In genomic region chr6:13444604-13445003, GRCh38 we compare ENCODE assay signal across 1 cellular context.
TF ChIP-seq lines count a peak whose summit lies in the region.

No MANE protein-coding gene starts in this region.

TF ChIP-seq in HepG2, 621 proteins besides CTCF, POLR2A, EP300 and RAD21:
- TF ChIP-seq, protein P1, sequence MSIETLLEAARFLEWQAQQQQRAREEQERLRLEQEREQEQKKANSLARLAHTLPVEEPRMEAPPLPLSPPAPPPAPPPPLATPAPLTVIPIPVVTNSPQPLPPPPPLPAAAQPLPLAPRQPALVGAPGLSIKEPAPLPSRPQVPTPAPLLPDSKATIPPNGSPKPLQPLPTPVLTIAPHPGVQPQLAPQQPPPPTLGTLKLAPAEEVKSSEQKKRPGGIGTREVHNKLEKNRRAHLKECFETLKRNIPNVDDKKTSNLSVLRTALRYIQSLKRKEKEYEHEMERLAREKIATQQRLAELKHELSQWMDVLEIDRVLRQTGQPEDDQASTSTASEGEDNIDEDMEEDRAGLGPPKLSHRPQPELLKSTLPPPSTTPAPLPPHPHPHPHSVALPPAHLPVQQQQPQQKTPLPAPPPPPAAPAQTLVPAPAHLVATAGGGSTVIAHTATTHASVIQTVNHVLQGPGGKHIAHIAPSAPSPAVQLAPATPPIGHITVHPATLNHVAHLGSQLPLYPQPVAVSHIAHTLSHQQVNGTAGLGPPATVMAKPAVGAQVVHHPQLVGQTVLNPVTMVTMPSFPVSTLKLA (IDR thresholded peaks at IDR 0.05): no peak
- TF ChIP-seq AKAP8 (CRISPR knock-in tag; IDR thresholded peaks at IDR 0.05): no peak
- TF ChIP-seq, protein P2, sequence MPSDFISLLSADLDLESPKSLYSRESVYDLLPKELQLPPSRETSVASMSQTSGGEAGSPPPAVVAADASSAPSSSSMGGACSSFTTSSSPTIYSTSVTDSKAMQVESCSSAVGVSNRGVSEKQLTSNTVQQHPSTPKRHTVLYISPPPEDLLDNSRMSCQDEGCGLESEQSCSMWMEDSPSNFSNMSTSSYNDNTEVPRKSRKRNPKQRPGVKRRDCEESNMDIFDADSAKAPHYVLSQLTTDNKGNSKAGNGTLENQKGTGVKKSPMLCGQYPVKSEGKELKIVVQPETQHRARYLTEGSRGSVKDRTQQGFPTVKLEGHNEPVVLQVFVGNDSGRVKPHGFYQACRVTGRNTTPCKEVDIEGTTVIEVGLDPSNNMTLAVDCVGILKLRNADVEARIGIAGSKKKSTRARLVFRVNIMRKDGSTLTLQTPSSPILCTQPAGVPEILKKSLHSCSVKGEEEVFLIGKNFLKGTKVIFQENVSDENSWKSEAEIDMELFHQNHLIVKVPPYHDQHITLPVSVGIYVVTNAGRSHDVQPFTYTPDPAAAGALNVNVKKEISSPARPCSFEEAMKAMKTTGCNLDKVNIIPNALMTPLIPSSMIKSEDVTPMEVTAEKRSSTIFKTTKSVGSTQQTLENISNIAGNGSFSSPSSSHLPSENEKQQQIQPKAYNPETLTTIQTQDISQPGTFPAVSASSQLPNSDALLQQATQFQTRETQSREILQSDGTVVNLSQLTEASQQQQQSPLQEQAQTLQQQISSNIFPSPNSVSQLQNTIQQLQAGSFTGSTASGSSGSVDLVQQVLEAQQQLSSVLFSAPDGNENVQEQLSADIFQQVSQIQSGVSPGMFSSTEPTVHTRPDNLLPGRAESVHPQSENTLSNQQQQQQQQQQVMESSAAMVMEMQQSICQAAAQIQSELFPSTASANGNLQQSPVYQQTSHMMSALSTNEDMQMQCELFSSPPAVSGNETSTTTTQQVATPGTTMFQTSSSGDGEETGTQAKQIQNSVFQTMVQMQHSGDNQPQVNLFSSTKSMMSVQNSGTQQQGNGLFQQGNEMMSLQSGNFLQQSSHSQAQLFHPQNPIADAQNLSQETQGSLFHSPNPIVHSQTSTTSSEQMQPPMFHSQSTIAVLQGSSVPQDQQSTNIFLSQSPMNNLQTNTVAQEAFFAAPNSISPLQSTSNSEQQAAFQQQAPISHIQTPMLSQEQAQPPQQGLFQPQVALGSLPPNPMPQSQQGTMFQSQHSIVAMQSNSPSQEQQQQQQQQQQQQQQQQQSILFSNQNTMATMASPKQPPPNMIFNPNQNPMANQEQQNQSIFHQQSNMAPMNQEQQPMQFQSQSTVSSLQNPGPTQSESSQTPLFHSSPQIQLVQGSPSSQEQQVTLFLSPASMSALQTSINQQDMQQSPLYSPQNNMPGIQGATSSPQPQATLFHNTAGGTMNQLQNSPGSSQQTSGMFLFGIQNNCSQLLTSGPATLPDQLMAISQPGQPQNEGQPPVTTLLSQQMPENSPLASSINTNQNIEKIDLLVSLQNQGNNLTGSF (CRISPR knock-in tag; IDR thresholded peaks at IDR 0.05): no peak
TF ChIP-seq in HepG2: peak in this region for 0.
